ENCODE assay signal across 1 cellular context in genomic region chr3:45547764-45548683, GRCh38.
TF ChIP-seq lines count a peak whose summit lies in the region.

No MANE protein-coding gene starts in this region.

TF ChIP-seq in K562, 482 proteins besides CTCF, POLR2A, EP300 and RAD21 (continued from another document):
- no peak for TF ChIP-seq ZNF79 (CRISPR knock-in tag; IDR thresholded peaks at IDR 0.05; ENCODE audit: low read depth)
TF ChIP-seq in K562: peak in this region for 6.
